8 cellular contexts compared by ENCODE assay signal in the genomic region with DNA sequence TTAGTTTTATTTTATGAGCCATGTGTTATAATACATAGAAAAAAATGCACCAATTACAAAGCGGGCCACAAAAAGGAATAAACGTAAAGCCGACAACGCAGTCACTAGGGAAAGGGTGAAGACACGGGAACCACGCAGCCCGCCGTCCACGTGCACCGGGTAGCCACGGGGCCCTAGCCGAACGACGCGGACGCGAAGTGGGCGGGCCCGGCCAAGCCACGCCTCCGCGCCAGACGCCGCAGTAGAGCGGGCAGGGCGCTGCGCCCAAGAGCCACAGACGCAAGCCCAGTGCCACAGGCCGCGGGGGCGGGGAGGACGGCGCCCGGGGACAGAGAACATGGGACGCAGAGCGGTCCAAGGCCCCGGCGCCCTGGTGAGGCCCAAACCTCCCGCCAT. TPM values are rescaled to one million over a fixed set of nuclear protein-coding genes. Genes with fewer than 3 reads are reported as not detected.
DNase-seq lines count a peak whose midpoint lies in the region; ATAC-seq and TF ChIP-seq lines count a peak whose summit lies in the region.

A gene with protein sequence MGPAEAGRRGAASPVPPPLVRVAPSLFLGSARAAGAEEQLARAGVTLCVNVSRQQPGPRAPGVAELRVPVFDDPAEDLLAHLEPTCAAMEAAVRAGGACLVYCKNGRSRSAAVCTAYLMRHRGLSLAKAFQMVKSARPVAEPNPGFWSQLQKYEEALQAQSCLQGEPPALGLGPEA (plus strand): TSS at position 274 of the 396 bp plus-strand sequence. CDS start 328 bp downstream, outside the sequence.

- ATAC-seq in GM19025 (IDR thresholded peaks at IDR 0.05; ENCODE audit: low read depth, unreplicated experiment) (peak; percentile 49), HG03175 (IDR thresholded peaks at IDR 0.05; ENCODE audit: unreplicated experiment) (peak; percentile 64), right lobe of liver (peak; percentile 75 to 85 (median 81))

- peak within 1 kb of the TSS; percentile 94 to 99 (median 98) for H3K27ac ChIP-seq in right lobe of liver

- peak within 1 kb of the TSS; percentile 73 for H3K4me3 ChIP-seq in BE2C (ENCODE audit: low read depth, low read length)
- peak within 1 kb of the TSS; percentile 73 to 94 (median 88) for H3K4me3 ChIP-seq in right lobe of liver

- POLR2A ChIA-PET in activated CD4-positive, alpha-beta T cell treated with anti-CD3 and anti-CD28 coated beads, Interleukin-2, amount 10 ng/mL, durations not matched to agents 7 days and 5 days (lab: Charles Lee), result interaction anchor here (0.6 kb wide), 1 partner anchor 40 kb away, joined by 3 read pairs; no protein-coding TSS in a partner anchor

- CTCF ChIA-PET in activated CD4-positive, alpha-beta T cell treated with anti-CD3 and anti-CD28 coated beads, Interleukin-2, amount 10 ng/mL, durations not matched to agents 7 days and 5 days (lab: Charles Lee), result interaction anchor here (1.4 kb wide), 1 partner anchor 26 kb away, joined by 7 read pairs; a partner anchor contains a TSS

- H3K27ac Mint-ChIP-seq in activated CD4-positive, alpha-beta T cell treated with anti-CD3 and anti-CD28 coated beads, Interleukin-2, amount 10 ng/mL, durations not matched to agents 7 days and 5 days, result peak within 1 kb of the TSS; percentile 89
- H3K27ac Mint-ChIP-seq in dendritic cell treated with granulocyte-macrophage colony-stimulating factor and Interleukin-4, amounts not matched to agents 40 ng/mL and 50 ng/mL, for 4 days, result peak within 1 kb of the TSS; percentile 92

- H3K9me3 Mint-ChIP-seq in activated CD4-positive, alpha-beta T cell treated with anti-CD3 and anti-CD28 coated beads, Interleukin-2, amount 10 ng/mL, durations not matched to agents 7 days and 5 days, result no peaks in the 10 kb centered on the region
- H3K9me3 Mint-ChIP-seq in dendritic cell treated with granulocyte-macrophage colony-stimulating factor and Interleukin-4, amounts not matched to agents 40 ng/mL and 50 ng/mL, for 4 days, result no peaks in the 10 kb centered on the region

- H3K36me3 ChIP-seq in BE2C, result no peaks in the 10 kb centered on the region
- no peaks in the 10 kb centered on the region for H3K36me3 ChIP-seq in right lobe of liver

- peak; percentile 96 for DNase-seq in BE2C
- DNase-seq in NCI-H524 (lab: John Stamatoyannopoulos, UW), result peak; percentile 48 to 85
- peak; percentile 88 for DNase-seq in activated CD4-positive, alpha-beta T cell treated with anti-CD3 and anti-CD28 coated beads, Interleukin-2, amount 10 ng/mL, durations not matched to agents 7 days and 5 days
- peak; percentile 95 to 96 (median 95) for DNase-seq in right lobe of liver
- DNase-seq in stimulated activated CD4-positive, alpha-beta T cell treated with anti-CD3 and anti-CD28 coated beads, Interleukin-4, amount 100 ng/mL, for 48 hours (ENCODE audit: low read depth in 2 of 2), result peak; percentile 83 to 88

- TF ChIP-seq POLR2A in right lobe of liver (IDR thresholded peaks at IDR 0.05), result peak; percentile 94

- peaks cover 68% of the 10 kb centered on the region for H3K4me1 Mint-ChIP-seq in activated CD4-positive, alpha-beta T cell treated with anti-CD3 and anti-CD28 coated beads, Interleukin-2, amount 10 ng/mL, durations not matched to agents 7 days and 5 days
- peaks cover 77% of the 10 kb centered on the region for H3K4me1 Mint-ChIP-seq in dendritic cell treated with granulocyte-macrophage colony-stimulating factor and Interleukin-4, amounts not matched to agents 40 ng/mL and 50 ng/mL, for 4 days (ENCODE audit: low read depth)

- H3K36me3 Mint-ChIP-seq in activated CD4-positive, alpha-beta T cell treated with anti-CD3 and anti-CD28 coated beads, Interleukin-2, amount 10 ng/mL, durations not matched to agents 7 days and 5 days (ENCODE audit: low read depth), result peaks cover 63% of the 10 kb centered on the region
- peaks cover 63% of the 10 kb centered on the region for H3K36me3 Mint-ChIP-seq in dendritic cell treated with granulocyte-macrophage colony-stimulating factor and Interleukin-4, amounts not matched to agents 40 ng/mL and 50 ng/mL, for 4 days (ENCODE audit: low read depth)

- no peak for TF ChIP-seq CTCF in BE2C (IDR thresholded peaks at IDR 0.05; ENCODE audit: low read depth, low read length)
- no peak for TF ChIP-seq CTCF in right lobe of liver (IDR thresholded peaks at IDR 0.05)

- no peaks in the 10 kb centered on the region for H3K9me3 ChIP-seq in BE2C
- no peaks in the 10 kb centered on the region for H3K9me3 ChIP-seq in right lobe of liver

- H3K4me1 ChIP-seq in BE2C, result peaks cover 4% of the 10 kb centered on the region
- H3K4me1 ChIP-seq in right lobe of liver, result peaks cover 0 to 33% (median 16%) of the 10 kb centered on the region in 4 donors

- WGBS in right lobe of liver (ENCODE audit: insufficient coverage, low coverage, low lambda C conversion rate, missing lambda C conversion rate), result under 1% methylated on average over 10 of the region's 39 CpGs

- peak within 1 kb of the TSS; percentile 79 for H3K4me3 Mint-ChIP-seq in activated CD4-positive, alpha-beta T cell treated with anti-CD3 and anti-CD28 coated beads, Interleukin-2, amount 10 ng/mL, durations not matched to agents 7 days and 5 days
- peak within 1 kb of the TSS; percentile 78 for H3K4me3 Mint-ChIP-seq in dendritic cell treated with granulocyte-macrophage colony-stimulating factor and Interleukin-4, amounts not matched to agents 40 ng/mL and 50 ng/mL, for 4 days

- H3K27me3 ChIP-seq in BE2C (no peaks in the 10 kb centered on the region), right lobe of liver (no peaks in the 10 kb centered on the region)

- intact Hi-C loops in dendritic cell treated with granulocyte-macrophage colony-stimulating factor and Interleukin-4, amounts not matched to agents 40 ng/mL and 50 ng/mL, for 4 days (cut with micrococcal nuclease), result loop anchor here (2.0 to 10.0 kb wide), 3 partner anchors 27 to 1055 kb away; a partner anchor contains a TSS
- intact Hi-C loops in right lobe of liver (cut with DNase I), result no loop called here

- H3K27me3 Mint-ChIP-seq in activated CD4-positive, alpha-beta T cell treated with anti-CD3 and anti-CD28 coated beads, Interleukin-2, amount 10 ng/mL, durations not matched to agents 7 days and 5 days, result no peaks in the 10 kb centered on the region
- H3K27me3 Mint-ChIP-seq in dendritic cell treated with granulocyte-macrophage colony-stimulating factor and Interleukin-4, amounts not matched to agents 40 ng/mL and 50 ng/mL, for 4 days, result no peaks in the 10 kb centered on the region

RNA-seq across cellular contexts. Expression of the gene that starts here (rescaled TPM):
- polyA plus RNA-seq in BE2C (2012; ENCODE audit: insufficient read depth, insufficient read length, low read depth), result 14.7 TPM
- 10 to 100 TPM in 1 of 2 experiments, 1 to 10 TPM in 1; 9.6 to 11.6 TPM for total RNA-seq in activated CD4-positive, alpha-beta T cell treated with anti-CD3 and anti-CD28 coated beads, Interleukin-2, amount 10 ng/mL, durations not matched to agents 7 days and 5 days
- 1 to 10 TPM; 1.3 to 3.5 (median 2.1) TPM for total RNA-seq in right lobe of liver

Comparison
In these comparisons a context has a peak if more than half of its experiments do, and no peak if none do; other contexts are left out.
1. Peak in every context shown above with its lines: DNase-seq, ATAC-seq, H3K4me3 ChIP-seq and H3K27ac ChIP-seq.